1 cellular context compared by ENCODE assay signal in genomic region chr1:9652379-9653194, GRCh38.
TF ChIP-seq lines count a peak whose summit lies in the region.

No MANE protein-coding gene starts in this region.

TF ChIP-seq in GM12878, 131 proteins besides CTCF, POLR2A, EP300 and RAD21 (continued from another document):
- TF ChIP-seq, protein P1, sequence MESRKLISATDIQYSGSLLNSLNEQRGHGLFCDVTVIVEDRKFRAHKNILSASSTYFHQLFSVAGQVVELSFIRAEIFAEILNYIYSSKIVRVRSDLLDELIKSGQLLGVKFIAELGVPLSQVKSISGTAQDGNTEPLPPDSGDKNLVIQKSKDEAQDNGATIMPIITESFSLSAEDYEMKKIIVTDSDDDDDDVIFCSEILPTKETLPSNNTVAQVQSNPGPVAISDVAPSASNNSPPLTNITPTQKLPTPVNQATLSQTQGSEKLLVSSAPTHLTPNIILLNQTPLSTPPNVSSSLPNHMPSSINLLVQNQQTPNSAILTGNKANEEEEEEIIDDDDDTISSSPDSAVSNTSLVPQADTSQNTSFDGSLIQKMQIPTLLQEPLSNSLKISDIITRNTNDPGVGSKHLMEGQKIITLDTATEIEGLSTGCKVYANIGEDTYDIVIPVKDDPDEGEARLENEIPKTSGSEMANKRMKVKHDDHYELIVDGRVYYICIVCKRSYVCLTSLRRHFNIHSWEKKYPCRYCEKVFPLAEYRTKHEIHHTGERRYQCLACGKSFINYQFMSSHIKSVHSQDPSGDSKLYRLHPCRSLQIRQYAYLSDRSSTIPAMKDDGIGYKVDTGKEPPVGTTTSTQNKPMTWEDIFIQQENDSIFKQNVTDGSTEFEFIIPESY (IDR thresholded peaks at IDR 0.05) = no peak
- TF ChIP-seq SKIL (IDR thresholded peaks at IDR 0.05; ENCODE audit: low read depth, poor library complexity, severe bottlenecking) (no peak), HDGF (IDR thresholded peaks at IDR 0.05) (no peak), DPF2 (IDR thresholded peaks at IDR 0.05) (no peak), SMAD1 (IDR thresholded peaks at IDR 0.05; ENCODE audit: low read depth, partially characterized antibody) (no peak), WRNIP1 (IDR thresholded peaks at IDR 0.05; ENCODE audit: borderline replicate concordance, low read depth, low read length) (no peak), SP1 (IDR thresholded peaks at IDR 0.05; ENCODE audit: low read depth, low read length) (no peak), ATF7 (IDR thresholded peaks at IDR 0.05; ENCODE audit: low read depth) (no peak), NFXL1 (IDR thresholded peaks at IDR 0.05; ENCODE audit: borderline replicate concordance) (no peak), HDAC6 (IDR thresholded peaks at IDR 0.05; ENCODE audit: unreplicated experiment) (no peak), NBN (IDR thresholded peaks at IDR 0.05) (no peak), MXI1 (IDR thresholded peaks at IDR 0.05; ENCODE audit: low read depth, low read length) (no peak), SIN3A (IDR thresholded peaks at IDR 0.05; ENCODE audit: low read depth, low read length) (no peak), CBX3 (IDR thresholded peaks at IDR 0.05; ENCODE audit: borderline replicate concordance, low read depth) (no peak), JUND (IDR thresholded peaks at IDR 0.05; ENCODE audit: low read depth, low read length) (no peak), JUNB (IDR thresholded peaks at IDR 0.05) (no peak), SUPT20H (IDR thresholded peaks at IDR 0.05; ENCODE audit: borderline replicate concordance, control insufficient read depth, low read depth, low read length) (no peak), BHLHE40 (IDR thresholded peaks at IDR 0.05; ENCODE audit: borderline replicate concordance in 1 of 2, low read depth in 2 of 2, low read length in 1 of 2) (peak; percentile 29 to 50; a peak in 2 of 4 replicates), BMI1 (IDR thresholded peaks at IDR 0.05; ENCODE audit: borderline replicate concordance) (no peak), NRF1 (conservative IDR thresholded peaks at IDR 0.05; ENCODE audit: low read depth, low read length) (no peak), IKZF2 (IDR thresholded peaks at IDR 0.05) (peak; percentile 51 to 53), ZNF622 (IDR thresholded peaks at IDR 0.05) (no peak), RUNX3 (IDR thresholded peaks at IDR 0.05; ENCODE audit: low read length) (peak; percentile 67), KLF5 (IDR thresholded peaks at IDR 0.05; ENCODE audit: partially characterized antibody) (no peak), PAX5 (IDR thresholded peaks at IDR 0.05; ENCODE audit: borderline replicate concordance, low read depth, low read length) (no peak), RAD51 (IDR thresholded peaks at IDR 0.05) (no peak), STAT3 (IDR thresholded peaks at IDR 0.05; ENCODE audit: low read depth, low read length) (no peak), POLR2AphosphoS5 (IDR thresholded peaks at IDR 0.05; ENCODE audit: low read length) (no peak), IKZF1 (conservative IDR thresholded peaks at IDR 0.05) (peak; percentile 71), FOXM1 (IDR thresholded peaks at IDR 0.05; ENCODE audit: low read depth, low read length) (0 out of 2 replicates have a peak, but pooled peaks have one; percentile 70), NR2C1 (IDR thresholded peaks at IDR 0.05) (no peak), RBBP5 (conservative IDR thresholded peaks at IDR 0.05) (no peak), CBX5 (IDR thresholded peaks at IDR 0.05; ENCODE audit: low read depth) (no peak), MEF2B (IDR thresholded peaks at IDR 0.05; ENCODE audit: partially characterized antibody, poor library complexity, severe bottlenecking) (peak; percentile 86), ZSCAN29 (IDR thresholded peaks at IDR 0.05) (peak; percentile 87; the same call in 1 of the 2 replicates), ASH2L (IDR thresholded peaks at IDR 0.05; ENCODE audit: borderline replicate concordance, low read depth) (no peak), MLLT1 (IDR thresholded peaks at IDR 0.05) (no peak), ELK1 (IDR thresholded peaks at IDR 0.05; ENCODE audit: low read depth, low read length) (0 out of 2 replicates have a peak, but pooled peaks have one; percentile 30), MEF2A (IDR thresholded peaks at IDR 0.05; ENCODE audit: insufficient read depth, low read depth, low read length) (no peak), PAX8 (IDR thresholded peaks at IDR 0.05) (no peak), EED (IDR thresholded peaks at IDR 0.05; ENCODE audit: low read depth) (0 out of 2 replicates have a peak, but pooled peaks have one; percentile 38), E2F4 (IDR thresholded peaks at IDR 0.05; ENCODE audit: low read depth, low read length) (no peak), FOXK2 (IDR thresholded peaks at IDR 0.05) (no peak), ZBTB4 (CRISPR knock-in tag; IDR thresholded peaks at IDR 0.05) (no peak), RCOR1 (conservative IDR thresholded peaks at IDR 0.05; ENCODE audit: low read depth, low read length) (no peak), KDM1A (IDR thresholded peaks at IDR 0.05; ENCODE audit: borderline replicate concordance) (no peak)
- TF ChIP-seq, protein P2, sequence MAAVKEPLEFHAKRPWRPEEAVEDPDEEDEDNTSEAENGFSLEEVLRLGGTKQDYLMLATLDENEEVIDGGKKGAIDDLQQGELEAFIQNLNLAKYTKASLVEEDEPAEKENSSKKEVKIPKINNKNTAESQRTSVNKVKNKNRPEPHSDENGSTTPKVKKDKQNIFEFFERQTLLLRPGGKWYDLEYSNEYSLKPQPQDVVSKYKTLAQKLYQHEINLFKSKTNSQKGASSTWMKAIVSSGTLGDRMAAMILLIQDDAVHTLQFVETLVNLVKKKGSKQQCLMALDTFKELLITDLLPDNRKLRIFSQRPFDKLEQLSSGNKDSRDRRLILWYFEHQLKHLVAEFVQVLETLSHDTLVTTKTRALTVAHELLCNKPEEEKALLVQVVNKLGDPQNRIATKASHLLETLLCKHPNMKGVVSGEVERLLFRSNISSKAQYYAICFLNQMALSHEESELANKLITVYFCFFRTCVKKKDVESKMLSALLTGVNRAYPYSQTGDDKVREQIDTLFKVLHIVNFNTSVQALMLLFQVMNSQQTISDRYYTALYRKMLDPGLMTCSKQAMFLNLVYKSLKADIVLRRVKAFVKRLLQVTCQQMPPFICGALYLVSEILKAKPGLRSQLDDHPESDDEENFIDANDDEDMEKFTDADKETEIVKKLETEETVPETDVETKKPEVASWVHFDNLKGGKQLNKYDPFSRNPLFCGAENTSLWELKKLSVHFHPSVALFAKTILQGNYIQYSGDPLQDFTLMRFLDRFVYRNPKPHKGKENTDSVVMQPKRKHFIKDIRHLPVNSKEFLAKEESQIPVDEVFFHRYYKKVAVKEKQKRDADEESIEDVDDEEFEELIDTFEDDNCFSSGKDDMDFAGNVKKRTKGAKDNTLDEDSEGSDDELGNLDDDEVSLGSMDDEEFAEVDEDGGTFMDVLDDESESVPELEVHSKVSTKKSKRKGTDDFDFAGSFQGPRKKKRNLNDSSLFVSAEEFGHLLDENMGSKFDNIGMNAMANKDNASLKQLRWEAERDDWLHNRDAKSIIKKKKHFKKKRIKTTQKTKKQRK (IDR thresholded peaks at IDR 0.05; ENCODE audit: low read depth, low read length) = no peak
- TF ChIP-seq, protein P3, sequence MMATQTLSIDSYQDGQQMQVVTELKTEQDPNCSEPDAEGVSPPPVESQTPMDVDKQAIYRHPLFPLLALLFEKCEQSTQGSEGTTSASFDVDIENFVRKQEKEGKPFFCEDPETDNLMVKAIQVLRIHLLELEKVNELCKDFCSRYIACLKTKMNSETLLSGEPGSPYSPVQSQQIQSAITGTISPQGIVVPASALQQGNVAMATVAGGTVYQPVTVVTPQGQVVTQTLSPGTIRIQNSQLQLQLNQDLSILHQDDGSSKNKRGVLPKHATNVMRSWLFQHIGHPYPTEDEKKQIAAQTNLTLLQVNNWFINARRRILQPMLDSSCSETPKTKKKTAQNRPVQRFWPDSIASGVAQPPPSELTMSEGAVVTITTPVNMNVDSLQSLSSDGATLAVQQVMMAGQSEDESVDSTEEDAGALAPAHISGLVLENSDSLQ (IDR thresholded peaks at IDR 0.05) = no peak
